Comparison of ENCODE assay signal across 8 cellular contexts in the genomic region with DNA sequence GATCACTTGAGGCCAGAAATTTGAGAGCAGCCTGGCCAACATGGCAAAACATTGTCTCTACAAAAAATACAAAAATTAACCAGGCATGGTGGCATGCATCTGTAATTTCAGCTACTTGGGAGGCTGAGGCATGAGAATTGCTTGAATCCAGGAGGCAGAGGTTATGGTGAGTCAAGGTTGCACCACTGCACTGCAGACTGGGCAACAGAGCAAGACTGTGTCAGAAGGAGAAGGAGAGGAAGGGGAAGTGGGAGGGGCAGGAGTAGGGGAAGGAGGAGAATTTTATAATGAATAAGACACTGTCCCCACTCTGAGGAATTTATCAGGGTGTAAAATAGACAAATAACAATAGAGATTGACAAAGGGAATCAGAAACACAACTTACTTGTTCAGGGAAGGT.
"Had no signal": no experiment of that assay in that cellular context is flagged by ENCODE, and none has a peak within 500 bp of the region (broad histone marks: within the 10 kb centered on the region; RNA-seq: fewer than 3 reads in every experiment).

No MANE protein-coding gene starts in this region.

- H3K36me3 ChIP-seq: HAP-1 had no signal

- FAIRE-seq: HepG2 had no signal

- H2AFZ ChIP-seq: GM23248 had no signal

- ATAC-seq: HCT116, HepG2 had no signal

- H3K4me3 ChIP-seq: GM23248, HAP-1 had no signal

- H3K9ac ChIP-seq: GM23248 had no signal

- H3K9me3 ChIP-seq: HAP-1 had no signal

- DNase-seq: GM23248, GOT3, H7, HFFc6, KBM-7 had no signal

- H3K27ac ChIP-seq: GM23248 had no signal
